In genomic region chr19:31214086-31214485, GRCh38 we compare ENCODE assay signal across 8 cellular contexts.
A peak's percentile ranks its signal among the peaks of the same experiment; 100 is the strongest.
DNase-seq lines count a peak whose midpoint lies in the region; ATAC-seq lines count a peak whose summit lies in the region.

No MANE protein-coding gene starts in this region.

- H3K27me3 Mint-ChIP-seq in activated naive CD4-positive, alpha-beta T cell treated with anti-CD3 and anti-CD28 coated beads, Interleukin-2, amount 50 U/mL, for 24 hours = no peaks in the 10 kb centered on the region
- H3K27me3 Mint-ChIP-seq in immature natural killer cell (ENCODE audit: low read depth in 3 of 3) = peaks cover 5 to 11% (median 6%) of the 10 kb centered on the region in 3 donors

- H3K36me3 Mint-ChIP-seq in activated naive CD4-positive, alpha-beta T cell treated with anti-CD3 and anti-CD28 coated beads, Interleukin-2, amount 50 U/mL, for 24 hours = no peaks in the 10 kb centered on the region
- H3K36me3 Mint-ChIP-seq in immature natural killer cell = no peaks in the 10 kb centered on the region

- H3K27ac Mint-ChIP-seq in activated naive CD4-positive, alpha-beta T cell treated with anti-CD3 and anti-CD28 coated beads, Interleukin-2, amount 50 U/mL, for 24 hours = peak overlapping the region; percentile 98
- H3K27ac Mint-ChIP-seq in immature natural killer cell = peak overlapping the region; percentile 85 to 96 (median 94)

- H3K4me3 Mint-ChIP-seq in activated naive CD4-positive, alpha-beta T cell treated with anti-CD3 and anti-CD28 coated beads, Interleukin-2, amount 50 U/mL, for 24 hours = peak overlapping the region; percentile 77
- peak overlapping the region; percentile 73 to 89 (median 81) for H3K4me3 Mint-ChIP-seq in immature natural killer cell

- no peaks in the 10 kb centered on the region for H3K9me3 Mint-ChIP-seq in activated naive CD4-positive, alpha-beta T cell treated with anti-CD3 and anti-CD28 coated beads, Interleukin-2, amount 50 U/mL, for 24 hours
- H3K9me3 Mint-ChIP-seq in immature natural killer cell = no peaks in the 10 kb centered on the region

- peaks cover 35% of the 10 kb centered on the region for H3K4me1 Mint-ChIP-seq in activated naive CD4-positive, alpha-beta T cell treated with anti-CD3 and anti-CD28 coated beads, Interleukin-2, amount 50 U/mL, for 24 hours
- H3K4me1 Mint-ChIP-seq in immature natural killer cell = peaks cover 19 to 30% of the 10 kb centered on the region in 2 donors

- peak; percentile 97 for DNase-seq in SW480 (ENCODE audit: low spot score)
- DNase-seq in immature natural killer cell = peak; percentile 85 to 88 (median 86)
- DNase-seq in stimulated activated CD8-positive, alpha-beta memory T cell treated with anti-CD3 and anti-CD28 coated beads, Interleukin-12 subunit alpha, Interleukin-12 subunit beta, amount 100 ng/mL, for 1 hour (ENCODE audit: low read depth) = peak; percentile 74
- DNase-seq in middle frontal gyrus (ENCODE audit: extremely low spot score, low spot score) = no peak
- no peak for DNase-seq in OCI-M2 (lab: John Stamatoyannopoulos, UW; ENCODE audit: unreplicated experiment)

- ATAC-seq in HG02610 (IDR thresholded peaks at IDR 0.05; ENCODE audit: unreplicated experiment) (peak; percentile 74), GM21367 (IDR thresholded peaks at IDR 0.05; ENCODE audit: unreplicated experiment) (no peak)

Comparison
In these comparisons a context has a peak if more than half of its experiments do, and no peak if none do; other contexts are left out.
1. DNase-seq: peak in SW480 (single experiment), immature natural killer cell (3 of 3) and stimulated activated CD8-positive, alpha-beta memory T cell treated with anti-CD3 and anti-CD28 coated beads, Interleukin-12 subunit alpha, Interleukin-12 subunit beta, amount 100 ng/mL, for 1 hour (single experiment); none in middle frontal gyrus (single experiment) and OCI-M2 (single experiment).